Comparison of ENCODE assay signal across 4 cellular contexts in genomic region chr15:59565299-59565698, GRCh38.
"Had no signal": no experiment of that assay in that cellular context is flagged by ENCODE, and none has a peak within 500 bp of the region (broad histone marks: within the 10 kb centered on the region; RNA-seq: fewer than 3 reads in every experiment).

No MANE protein-coding gene starts in this region.

- H3K36me3 ChIP-seq: HAP-1 had no signal

- ATAC-seq: GM23338, HCT116 had no signal

- H3K4me1 ChIP-seq: HAP-1 had no signal

- H3K27ac ChIP-seq: GM23248 had no signal

- H3K4me3 ChIP-seq: GM23248, GM23338, HAP-1 had no signal
